In genomic region chr17:17526369-17526768, GRCh38 we compare ENCODE assay signal across 21 cellular contexts. TPM values are rescaled to one million over a fixed set of nuclear protein-coding genes. Genes with fewer than 3 reads are reported as not detected.
DNase-seq lines count a peak whose midpoint lies in the region; ATAC-seq and TF ChIP-seq lines count a peak whose summit lies in the region.
"Had no signal": no experiment of that assay in that cellular context is flagged by ENCODE, and none has a peak within 500 bp of the region (broad histone marks: within the 10 kb centered on the region; RNA-seq: fewer than 3 reads in every experiment).

No MANE protein-coding gene starts in this region.

- intact Hi-C loops in left colon (cut with DNase I, micrococcal nuclease) (no loop called here), psoas muscle (cut with DNase I) (loop anchor here (2.0 to 5.0 kb wide), 2 partner anchors 30 to 41 kb away; partner anchors contain the start of gene RASD1 (in 1 of the 2))

- H4K20me1 ChIP-seq in hepatocyte (ENCODE audit: insufficient read depth, poor library complexity, severe bottlenecking) = no peaks in the 10 kb centered on the region
- H4K20me1 ChIP-seq in Karpas-422 (ENCODE audit: insufficient read depth, low read depth, low read length) = peaks cover 15% of the 10 kb centered on the region; the same call in 1 of the 2 replicates

- H3K9me3 Mint-ChIP-seq in stimulated activated naive B cell treated with anti-CD40 and anti-IgM and Interleukin-4, amounts not matched to agents 10 μg/mL and 1 μg/mL and 100 μg/mL, for 72 hours = no peaks in the 10 kb centered on the region
- H3K9me3 Mint-ChIP-seq: CD8-positive, alpha-beta T cell had no signal

- no peaks in the 10 kb centered on the region for H3K27me3 Mint-ChIP-seq in stimulated activated naive B cell treated with anti-CD40 and anti-IgM and Interleukin-4, amounts not matched to agents 10 μg/mL and 1 μg/mL and 100 μg/mL, for 72 hours
- H3K27me3 Mint-ChIP-seq: activated naive CD8-positive, alpha-beta T cell had no signal

- peaks cover 6% of the 10 kb centered on the region for H3K79me2 ChIP-seq in hepatocyte
- no peaks in the 10 kb centered on the region for H3K79me2 ChIP-seq in Karpas-422 (ENCODE audit: low read length)

- WGBS in psoas muscle, 3 donors = 18 to 39% (median 31%) methylated on average over 14 of the region's 14 CpGs
- 86% methylated on average over 14 of the region's 14 CpGs for WGBS in hepatocyte (ENCODE audit: low lambda C conversion rate, missing lambda C conversion rate)

- H3K27me3 ChIP-seq in SJCRH30 (no peaks in the 10 kb centered on the region), psoas muscle (ENCODE audit: insufficient read depth in 3 of 3, low read length in 2 of 3) (no peaks in the 10 kb centered on the region), hepatocyte (no peaks in the 10 kb centered on the region), Karpas-422 (ENCODE audit: low read length) (no peaks in the 10 kb centered on the region)
- H3K27me3 ChIP-seq: MG63, tibial nerve had no signal

- H3K4me1 ChIP-seq in SJCRH30 (peaks cover 19% of the 10 kb centered on the region; the same call in 1 of the 2 replicates), psoas muscle (peaks cover 17% of the 10 kb centered on the region), hepatocyte (ENCODE audit: insufficient read depth) (peaks cover 6% of the 10 kb centered on the region), Karpas-422 (ENCODE audit: low read length) (no peaks in the 10 kb centered on the region)

- H2AFZ ChIP-seq in hepatocyte (no peak overlapping the region), Karpas-422 (ENCODE audit: low read length) (no peak overlapping the region)

- H3K4me3 ChIP-seq in SJCRH30 (no peak overlapping the region), psoas muscle (peak overlapping the region; percentile 18), hepatocyte (no peak overlapping the region), Karpas-422 (ENCODE audit: low read length) (no peak overlapping the region)
- H3K4me3 ChIP-seq: MG63, tibial nerve had no signal

- H3K27ac ChIP-seq in SJCRH30 (no peak overlapping the region), psoas muscle (peak overlapping the region; percentile 84), hepatocyte (no peak overlapping the region), Karpas-422 (ENCODE audit: low read length) (no peak overlapping the region)

- H3K9ac ChIP-seq in Karpas-422 (ENCODE audit: low read length) = no peak overlapping the region

- TF ChIP-seq CTCF in psoas muscle (IDR thresholded peaks at IDR 0.05) = no peak
- TF ChIP-seq CTCF in hepatocyte (IDR thresholded peaks at IDR 0.05; ENCODE audit: poor library complexity) = no peak

- no peaks in the 10 kb centered on the region for H3K4me1 Mint-ChIP-seq in stimulated activated naive B cell treated with anti-CD40 and anti-IgM and Interleukin-4, amounts not matched to agents 10 μg/mL and 1 μg/mL and 100 μg/mL, for 72 hours

- DNase-seq in NCI-H1105 (lab: John Stamatoyannopoulos, UW) (peak; percentile 65), SJCRH30 (peak; percentile 43 to 56), left colon (peak in 1 of 2 donors; percentile 44), psoas muscle (peak; percentile 71 to 94), hepatocyte (ENCODE audit: low spot score) (no peak), Karpas-422 (no peak)
- no peak for DNase-seq in activated CD4-positive, CD25-positive, alpha-beta regulatory T cell (lab: John Stamatoyannopoulos, UW)
- no peak for DNase-seq in stimulated activated naive B cell treated with anti-CD40 and anti-IgM and Interleukin-4, amounts not matched to agents 10 μg/mL and 1 μg/mL and 100 μg/mL, for 72 hours
- DNase-seq: activated CD8-positive, alpha-beta memory T cell treated with anti-CD3 and anti-CD28 coated beads for 24 hours; activated T-cell treated with anti-CD3 and anti-CD28 coated beads, Interleukin-2, amount 50 U/mL, for 48 hours; CD8-positive, alpha-beta T cell; effector CD4-positive, alpha-beta T cell; GOT3; MG63; NCI-H446 treated with DMSO at 0.1 percent for 48 hours; NK-92 treated with Interleukin-12 subunit alpha and Interleukin-12 subunit beta, amount 100 ng/mL, for 24 hours; stimulated activated CD4-positive, alpha-beta T cell treated with anti-CD3 and anti-CD28 coated beads, Interleukin-1b, Interleukin-23, amount 100 ng/mL, for 48 hours; stimulated activated naive CD4-positive, alpha-beta T cell treated with Interleukin-2 at 50 U/mL for 16 hours had no signal

- no peak overlapping the region for H3K4me3 Mint-ChIP-seq in stimulated activated naive B cell treated with anti-CD40 and anti-IgM and Interleukin-4, amounts not matched to agents 10 μg/mL and 1 μg/mL and 100 μg/mL, for 72 hours
- H3K4me3 Mint-ChIP-seq: activated naive CD8-positive, alpha-beta T cell; CD8-positive, alpha-beta T cell had no signal

- H3K4me2 ChIP-seq in hepatocyte (no peak overlapping the region), Karpas-422 (ENCODE audit: low read depth, low read length, poor library complexity, severe bottlenecking) (no peak overlapping the region)

- ATAC-seq in left colon = peak; percentile 68
- ATAC-seq in psoas muscle = peak; percentile 86 to 89 (median 88)
- no peak for ATAC-seq in stimulated activated naive B cell treated with anti-CD40 and anti-IgM and Interleukin-4, amounts not matched to agents 10 μg/mL and 1 μg/mL and 100 μg/mL, for 72 hours (replicated peaks)
- ATAC-seq: activated CD4-positive, CD25-positive, alpha-beta regulatory T cell treated with anti-CD3 and anti-CD28 coated beads, Interleukin-2, amount 50 U/mL, for 24 hours; CD8-positive, alpha-beta T cell had no signal

- H3K36me3 ChIP-seq in SJCRH30 (no peaks in the 10 kb centered on the region), psoas muscle (ENCODE audit: insufficient read depth in 1 of 2, low read depth in 1 of 2) (no peaks in the 10 kb centered on the region), hepatocyte (replicated peaks; ENCODE audit: insufficient read depth, low read depth) (no peaks in the 10 kb centered on the region), Karpas-422 (ENCODE audit: insufficient read depth, low read length) (no peaks in the 10 kb centered on the region)
- H3K36me3 ChIP-seq: MG63 had no signal

- no peaks in the 10 kb centered on the region for H3K36me3 Mint-ChIP-seq in stimulated activated naive B cell treated with anti-CD40 and anti-IgM and Interleukin-4, amounts not matched to agents 10 μg/mL and 1 μg/mL and 100 μg/mL, for 72 hours
- H3K36me3 Mint-ChIP-seq: activated naive CD8-positive, alpha-beta T cell had no signal

- H3K9me2 ChIP-seq in hepatocyte (replicated peaks; ENCODE audit: insufficient read depth) (no peaks in the 10 kb centered on the region), Karpas-422 (replicated peaks; ENCODE audit: insufficient read depth, low read length) (no peaks in the 10 kb centered on the region)

- H3K27ac Mint-ChIP-seq in stimulated activated naive B cell treated with anti-CD40 and anti-IgM and Interleukin-4, amounts not matched to agents 10 μg/mL and 1 μg/mL and 100 μg/mL, for 72 hours = no peak overlapping the region
- H3K27ac Mint-ChIP-seq: activated naive CD8-positive, alpha-beta T cell; CD8-positive, alpha-beta T cell had no signal

- H3K9me3 ChIP-seq in SJCRH30 (replicated peaks) (no peaks in the 10 kb centered on the region), psoas muscle (no peaks in the 10 kb centered on the region), hepatocyte (ENCODE audit: low read depth) (no peaks in the 10 kb centered on the region), Karpas-422 (ENCODE audit: low read length) (no peaks in the 10 kb centered on the region)
- H3K9me3 ChIP-seq: MG63, tibial nerve had no signal

RNA-seq across cellular contexts. Expression of gene RASD1, which starts 30.2 kb away (rescaled TPM):
- not detected in 2 replicates for total RNA-seq in SJCRH30 (2014; rRNA removed; shearing (Covaris generic))
- 10 to 100 TPM; 20.9 to 24.6 TPM for total RNA-seq in left colon
- 100 to 1,000 TPM in 1 of 4 donors, 10 to 100 TPM in 1, 1 to 10 TPM in 2; 4.4 to 436 (median 33.8) TPM for total RNA-seq in psoas muscle
- polyA plus RNA-seq in psoas muscle = 100 to 1,000 TPM in 1 of 3 donors, 10 to 100 TPM in 2; 10.7 to 121 (median 26.5) TPM
- total RNA-seq in hepatocyte = 23.5 and 24.0 TPM in 2 replicates
- polyA plus RNA-seq in hepatocyte = 44.8 and 46.9 TPM in 2 replicates
- not detected in 2 replicates for total RNA-seq in Karpas-422 (2014; rRNA removed; shearing (Covaris generic); ENCODE audit: low replicate concordance)

RNA-seq across cellular contexts. Expression of gene MED9, which starts 49.6 kb away (rescaled TPM):
- 84.4 and 88.9 TPM in 2 replicates for total RNA-seq in SJCRH30 (2014; rRNA removed; shearing (Covaris generic))
- 10 to 100 TPM; 19.5 to 20.4 TPM for total RNA-seq in left colon
- total RNA-seq in psoas muscle = 10 to 100 TPM; 12.4 to 29.6 (median 20.3) TPM
- polyA plus RNA-seq in psoas muscle = 10 to 100 TPM; 16.6 to 19.0 (median 18.3) TPM
- total RNA-seq in hepatocyte = 17.3 and 19.7 TPM in 2 replicates
- 17.1 and 21.1 TPM in 2 replicates for polyA plus RNA-seq in hepatocyte
- total RNA-seq in Karpas-422 (2014; rRNA removed; shearing (Covaris generic); ENCODE audit: low replicate concordance) = 8.8 and 17.6 TPM in 2 replicates

Comparison
In these comparisons a context has a peak if more than half of its experiments do, and no peak if none do; other contexts are left out.
1. DNase-seq: peak in NCI-H1105 (single experiment), SJCRH30 (2 of 2) and psoas muscle (2 of 2); none in hepatocyte (single experiment), Karpas-422 (single experiment), activated CD4-positive, CD25-positive, alpha-beta regulatory T cell (0 of 4) and stimulated activated naive B cell treated with anti-CD40 and anti-IgM and Interleukin-4, amounts not matched to agents 10 μg/mL and 1 μg/mL and 100 μg/mL, for 72 hours (single experiment).
2. ATAC-seq: peak in left colon (single experiment) and psoas muscle (4 of 4); none in stimulated activated naive B cell treated with anti-CD40 and anti-IgM and Interleukin-4, amounts not matched to agents 10 μg/mL and 1 μg/mL and 100 μg/mL, for 72 hours (0 of 2).
3. intact Hi-C loops: an anchor here in psoas muscle (2.0 to 5.0 kb wide); none called in left colon.